In genomic region chr1:50348449-50349241, GRCh38 we compare ENCODE assay signal across 1 cellular context.
TF ChIP-seq lines count a peak whose summit lies in the region.

No MANE protein-coding gene starts in this region.

TF ChIP-seq in K562, 482 proteins besides CTCF, POLR2A, EP300 and RAD21 (continued from another document):
- TF ChIP-seq ZNF121 (CRISPR knock-in tag; conservative IDR thresholded peaks at IDR 0.05) (peak; percentile 7; the same call in 1 of the 2 replicates), ZNF232 (CRISPR knock-in tag; IDR thresholded peaks at IDR 0.05) (no peak), NR2C1 (IDR thresholded peaks at IDR 0.05) (no peak), NR2C1 (tag; IDR thresholded peaks at IDR 0.05) (no peak), NFXL1 (CRISPR knock-in tag; IDR thresholded peaks at IDR 0.05) (no peak), DEAF1 (CRISPR knock-in tag; IDR thresholded peaks at IDR 0.05) (peak; percentile 81), ZNF584 (CRISPR knock-in tag; IDR thresholded peaks at IDR 0.05; ENCODE audit: low read depth) (no peak), NCOA2 (IDR thresholded peaks at IDR 0.05; ENCODE audit: partially characterized antibody in 2 of 2) (no peak), RB1 (IDR thresholded peaks at IDR 0.05; ENCODE audit: low read depth) (peak; percentile 56; the same call in 1 of the 2 replicates), AFF1 (IDR thresholded peaks at IDR 0.05; ENCODE audit: low read depth in 1 of 2, partially characterized antibody in 2 of 2) (no peak), CAMTA2 (CRISPR knock-in tag; conservative IDR thresholded peaks at IDR 0.05) (no peak), SMC3 (conservative IDR thresholded peaks at IDR 0.05; ENCODE audit: insufficient read depth, low read depth, low read length) (peak; percentile 81), CC2D1A (IDR thresholded peaks at IDR 0.05) (0 out of 2 replicates have a peak, but pooled peaks have one; percentile 19), HOMEZ (CRISPR knock-in tag; IDR thresholded peaks at IDR 0.05) (no peak)
